ENCODE assay signal across 8 cellular contexts in the genomic region with DNA sequence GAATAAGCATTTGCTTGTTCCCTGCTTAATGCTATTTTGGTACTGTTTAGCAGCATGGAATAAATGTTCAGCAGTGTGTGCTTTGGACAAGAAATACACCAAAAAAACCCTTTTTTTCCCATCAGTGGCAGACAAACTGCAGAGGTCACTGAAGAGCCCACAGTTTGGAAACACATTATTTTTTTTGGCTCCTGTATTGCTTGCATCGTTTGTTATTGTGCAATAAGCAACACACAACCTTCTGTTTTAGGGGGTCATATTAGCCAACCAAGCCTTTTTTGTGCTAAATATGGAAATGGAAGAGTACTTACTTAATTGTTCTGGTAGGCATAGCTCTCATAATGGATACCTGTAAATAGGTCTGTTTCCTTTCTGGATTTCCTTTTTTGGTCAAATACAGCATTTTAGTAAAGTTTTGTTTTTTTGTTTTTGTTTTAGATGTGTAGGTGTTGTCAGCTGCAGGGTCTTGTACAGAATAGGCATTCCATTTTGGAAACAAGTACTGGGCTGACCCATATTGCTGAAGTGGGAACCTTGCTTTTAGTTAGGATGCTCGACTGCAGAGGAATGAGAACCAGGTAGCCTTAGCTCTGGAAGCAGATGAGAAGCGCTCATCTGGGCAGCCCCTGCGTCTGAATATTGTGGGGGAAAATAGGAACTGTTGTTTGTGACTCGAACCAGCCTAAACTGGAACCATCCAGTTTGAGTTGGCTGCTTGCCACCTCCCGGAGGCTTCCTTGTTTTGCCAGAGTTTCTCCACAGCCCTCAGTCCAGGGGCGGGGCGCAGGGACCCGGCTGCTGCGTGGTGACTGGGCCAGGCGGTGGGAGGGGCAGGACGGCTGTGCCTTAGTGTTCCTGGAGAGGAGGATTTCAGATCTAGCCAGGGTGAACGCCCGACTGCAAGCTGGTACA. TPM values are rescaled to one million over a fixed set of nuclear protein-coding genes. Genes with fewer than 3 reads are reported as not detected.
DNase-seq lines count a peak whose midpoint lies in the region; TF ChIP-seq lines count a peak whose summit lies in the region.

No MANE protein-coding gene starts in this region.

- TF ChIP-seq CTCF in cardiac muscle cell (IDR thresholded peaks at IDR 0.05; ENCODE audit: low read depth, low read length) (peak; percentile 41), uterus (IDR thresholded peaks at IDR 0.05) (peak in 3 of 4 experiments; percentile 25 to 48 (median 41))

- intact Hi-C loops in uterus (cut with DNase I; ENCODE audit: low total_unique reads): no loop called here

- H3K9me3 Mint-ChIP-seq in T-helper 2 cell treated with Interferon-gamma antibody and Interleukin-4, amounts not matched to agents 5 μg/mL and 100 μg/mL, for 36 hours: no peaks in the 10 kb centered on the region

- H3K4me1 Mint-ChIP-seq in T-helper 2 cell treated with Interferon-gamma antibody and Interleukin-4, amounts not matched to agents 5 μg/mL and 100 μg/mL, for 36 hours (ENCODE audit: low read depth): peaks cover 28% of the 10 kb centered on the region

- DNase-seq in T-helper 2 cell treated with Interferon-gamma antibody and Interleukin-4, amounts not matched to agents 5 μg/mL and 100 μg/mL, for 36 hours (ENCODE audit: low spot score): peak; percentile 12
- DNase-seq in T-helper 2 cell: no peak
- DNase-seq in NOMO-1 treated with DMSO at 0.1 percent for 48 hours (lab: John Stamatoyannopoulos, UW; ENCODE audit: unreplicated experiment): peak; percentile 93
- peak; percentile 92 to 98 for DNase-seq in cardiac muscle cell (ENCODE audit: low read depth in 1 of 2, low spot score in 1 of 2)
- DNase-seq in non-pigmented ciliary epithelial cell (ENCODE audit: low read depth): peak; percentile 70
- peak; percentile 97 to 98 for DNase-seq in uterus

- no peak overlapping the region for H3K27ac Mint-ChIP-seq in T-helper 2 cell treated with Interferon-gamma antibody and Interleukin-4, amounts not matched to agents 5 μg/mL and 100 μg/mL, for 36 hours

- peak in 1 of 2 donors; percentile 54 for TF ChIP-seq POLR2A in uterus (IDR thresholded peaks at IDR 0.05)

- H3K27me3 ChIP-seq in HUES48 (ENCODE audit: control insufficient read depth, insufficient read depth, low read length): no peaks in the 10 kb centered on the region
- no peaks in the 10 kb centered on the region for H3K27me3 ChIP-seq in cardiac muscle cell
- H3K27me3 ChIP-seq in uterus: no peaks in the 10 kb centered on the region

- H3K27ac ChIP-seq in HUES48 (ENCODE audit: low read depth, low read length) (peak overlapping the region; percentile 93), angular gyrus (ENCODE audit: low read depth, low read length) (peak overlapping the region; percentile 97), cardiac muscle cell (peak overlapping the region; percentile 96), uterus (peak overlapping the region; percentile 88 to 92)

- peak overlapping the region; percentile 0 for H3K4me3 Mint-ChIP-seq in T-helper 2 cell treated with Interferon-gamma antibody and Interleukin-4, amounts not matched to agents 5 μg/mL and 100 μg/mL, for 36 hours

- H3K9ac ChIP-seq in HUES48 (ENCODE audit: low read depth, low read length): peak overlapping the region; percentile 71

- peaks cover 23% of the 10 kb centered on the region for H3K36me3 Mint-ChIP-seq in T-helper 2 cell treated with Interferon-gamma antibody and Interleukin-4, amounts not matched to agents 5 μg/mL and 100 μg/mL, for 36 hours (ENCODE audit: low read depth)

- no peaks in the 10 kb centered on the region for H3K27me3 Mint-ChIP-seq in T-helper 2 cell treated with Interferon-gamma antibody and Interleukin-4, amounts not matched to agents 5 μg/mL and 100 μg/mL, for 36 hours (ENCODE audit: low read depth)

- H3K9me3 ChIP-seq in HUES48 (ENCODE audit: control insufficient read depth, insufficient read depth, low read length): no peaks in the 10 kb centered on the region
- no peaks in the 10 kb centered on the region for H3K9me3 ChIP-seq in cardiac muscle cell (ENCODE audit: low read depth)
- H3K9me3 ChIP-seq in uterus: no peaks in the 10 kb centered on the region

- H3K4me3 ChIP-seq in HUES48 (ENCODE audit: low read depth, low read length) (peak overlapping the region; percentile 24; the same call in 1 of the 2 replicates), cardiac muscle cell (peak overlapping the region; percentile 22), uterus (peak overlapping the region; percentile 15 to 35)

- H3K4me1 ChIP-seq in HUES48 (ENCODE audit: control insufficient read depth, insufficient read depth, low read length) (peaks cover 22% of the 10 kb centered on the region), cardiac muscle cell (ENCODE audit: low read depth) (peaks cover 15% of the 10 kb centered on the region), uterus (peaks cover 0 to 5% of the 10 kb centered on the region in 2 donors)

- H3K36me3 ChIP-seq in HUES48 (ENCODE audit: control insufficient read depth, insufficient read depth, low read length): peaks cover 6% of the 10 kb centered on the region
- H3K36me3 ChIP-seq in cardiac muscle cell: no peaks in the 10 kb centered on the region
- H3K36me3 ChIP-seq in uterus: no peaks in the 10 kb centered on the region

RNA-seq across cellular contexts. Expression of a gene that starts 38.5 kb away (rescaled TPM):
- total RNA-seq in cardiac muscle cell: 14.8 and 31.6 TPM in 2 replicates
- 25.8 and 35.4 TPM in 2 replicates for polyA plus RNA-seq in cardiac muscle cell
- 100 to 1,000 TPM in 1 of 4 donors, 10 to 100 TPM in 3; 18.8 to 104 (median 73.8) TPM for total RNA-seq in uterus

Comparison
In these comparisons a context has a peak if more than half of its experiments do, and no peak if none do; other contexts are left out.
1. DNase-seq: peak in T-helper 2 cell treated with Interferon-gamma antibody and Interleukin-4, amounts not matched to agents 5 μg/mL and 100 μg/mL, for 36 hours (single experiment), NOMO-1 treated with DMSO at 0.1 percent for 48 hours (single experiment), cardiac muscle cell (2 of 2), non-pigmented ciliary epithelial cell (single experiment) and uterus (2 of 2); none in T-helper 2 cell (0 of 5).
2. Peak in every context shown above with its lines, with median percentiles within 50 percentile points of each other: H3K27ac ChIP-seq and H3K4me3 ChIP-seq.